2 cellular contexts compared by ENCODE assay signal in the genomic region with DNA sequence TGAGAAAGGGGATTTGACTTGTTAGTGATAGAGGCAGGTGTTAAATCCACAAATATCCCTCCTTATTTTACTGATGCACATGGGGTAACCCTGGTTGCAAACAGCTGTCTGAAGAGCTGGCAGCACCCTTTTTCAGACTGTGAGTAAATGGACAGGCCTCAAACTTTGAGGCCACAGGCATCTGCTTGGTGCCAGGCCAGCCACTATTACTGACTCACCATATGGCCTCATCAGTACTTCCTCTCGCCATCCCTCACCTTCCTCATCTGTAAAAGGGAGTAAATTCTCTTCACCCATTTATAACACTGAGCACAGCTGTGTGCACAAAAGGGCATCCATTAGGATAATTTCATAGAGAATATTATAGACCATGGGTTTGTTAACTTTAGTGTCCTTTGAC.
TF ChIP-seq lines count a peak whose summit lies in the region.

No MANE protein-coding gene starts in this region.

TF ChIP-seq in liver, 16 proteins besides CTCF, POLR2A, EP300 and RAD21 (continued from another document):
- TF ChIP-seq, protein P1, sequence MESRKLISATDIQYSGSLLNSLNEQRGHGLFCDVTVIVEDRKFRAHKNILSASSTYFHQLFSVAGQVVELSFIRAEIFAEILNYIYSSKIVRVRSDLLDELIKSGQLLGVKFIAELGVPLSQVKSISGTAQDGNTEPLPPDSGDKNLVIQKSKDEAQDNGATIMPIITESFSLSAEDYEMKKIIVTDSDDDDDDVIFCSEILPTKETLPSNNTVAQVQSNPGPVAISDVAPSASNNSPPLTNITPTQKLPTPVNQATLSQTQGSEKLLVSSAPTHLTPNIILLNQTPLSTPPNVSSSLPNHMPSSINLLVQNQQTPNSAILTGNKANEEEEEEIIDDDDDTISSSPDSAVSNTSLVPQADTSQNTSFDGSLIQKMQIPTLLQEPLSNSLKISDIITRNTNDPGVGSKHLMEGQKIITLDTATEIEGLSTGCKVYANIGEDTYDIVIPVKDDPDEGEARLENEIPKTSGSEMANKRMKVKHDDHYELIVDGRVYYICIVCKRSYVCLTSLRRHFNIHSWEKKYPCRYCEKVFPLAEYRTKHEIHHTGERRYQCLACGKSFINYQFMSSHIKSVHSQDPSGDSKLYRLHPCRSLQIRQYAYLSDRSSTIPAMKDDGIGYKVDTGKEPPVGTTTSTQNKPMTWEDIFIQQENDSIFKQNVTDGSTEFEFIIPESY (IDR thresholded peaks at IDR 0.05): no peak
- no peak for TF ChIP-seq SP1 (IDR thresholded peaks at IDR 0.05)
- TF ChIP-seq, protein P2, sequence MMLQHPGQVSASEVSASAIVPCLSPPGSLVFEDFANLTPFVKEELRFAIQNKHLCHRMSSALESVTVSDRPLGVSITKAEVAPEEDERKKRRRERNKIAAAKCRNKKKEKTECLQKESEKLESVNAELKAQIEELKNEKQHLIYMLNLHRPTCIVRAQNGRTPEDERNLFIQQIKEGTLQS (IDR thresholded peaks at IDR 0.05): no peak
- no peak for TF ChIP-seq EGR1 (IDR thresholded peaks at IDR 0.05; ENCODE audit: low read depth in 2 of 2)
- no peak for TF ChIP-seq JUND (IDR thresholded peaks at IDR 0.05)
- no peak for TF ChIP-seq GABPA (IDR thresholded peaks at IDR 0.05 in 1 of 2, conservative IDR thresholded peaks at IDR 0.05 in 1 of 2)
- no peak for TF ChIP-seq TAF1 (conservative IDR thresholded peaks at IDR 0.05)
- no peak for TF ChIP-seq RXRA (IDR thresholded peaks at IDR 0.05)
TF ChIP-seq in liver: peak in this region for 0.

TF ChIP-seq in HepG2, 621 proteins besides CTCF, POLR2A, EP300 and RAD21 (continued from another document):
- TF ChIP-seq CHD4 (IDR thresholded peaks at IDR 0.05; ENCODE audit: borderline replicate concordance, low read length) (no peak), SALL1 (CRISPR knock-in tag; IDR thresholded peaks at IDR 0.05) (no peak), ZZZ3 (CRISPR knock-in tag; IDR thresholded peaks at IDR 0.05; ENCODE audit: borderline replicate concordance) (no peak), DNMT3B (CRISPR knock-in tag; conservative IDR thresholded peaks at IDR 0.05) (no peak), ZNF556 (CRISPR knock-in tag; IDR thresholded peaks at IDR 0.05; ENCODE audit: borderline replicate concordance) (no peak), AKAP8 (CRISPR knock-in tag; IDR thresholded peaks at IDR 0.05) (no peak), ZNF562 (CRISPR knock-in tag; IDR thresholded peaks at IDR 0.05; ENCODE audit: borderline replicate concordance) (no peak), RAD51 (IDR thresholded peaks at IDR 0.05; ENCODE audit: borderline replicate concordance) (no peak), ELF4 (CRISPR knock-in tag; IDR thresholded peaks at IDR 0.05; ENCODE audit: borderline replicate concordance) (no peak), ELF3 (CRISPR knock-in tag; IDR thresholded peaks at IDR 0.05) (no peak)
- TF ChIP-seq, protein P3, sequence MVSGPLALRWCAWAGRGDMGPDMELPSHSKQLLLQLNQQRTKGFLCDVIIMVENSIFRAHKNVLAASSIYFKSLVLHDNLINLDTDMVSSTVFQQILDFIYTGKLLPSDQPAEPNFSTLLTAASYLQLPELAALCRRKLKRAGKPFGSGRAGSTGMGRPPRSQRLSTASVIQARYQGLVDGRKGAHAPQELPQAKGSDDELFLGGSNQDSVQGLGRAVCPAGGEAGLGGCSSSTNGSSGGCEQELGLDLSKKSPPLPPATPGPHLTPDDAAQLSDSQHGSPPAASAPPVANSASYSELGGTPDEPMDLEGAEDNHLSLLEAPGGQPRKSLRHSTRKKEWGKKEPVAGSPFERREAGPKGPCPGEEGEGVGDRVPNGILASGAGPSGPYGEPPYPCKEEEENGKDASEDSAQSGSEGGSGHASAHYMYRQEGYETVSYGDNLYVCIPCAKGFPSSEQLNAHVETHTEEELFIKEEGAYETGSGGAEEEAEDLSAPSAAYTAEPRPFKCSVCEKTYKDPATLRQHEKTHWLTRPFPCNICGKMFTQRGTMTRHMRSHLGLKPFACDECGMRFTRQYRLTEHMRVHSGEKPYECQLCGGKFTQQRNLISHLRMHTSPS (CRISPR knock-in tag; IDR thresholded peaks at IDR 0.05; ENCODE audit: low read depth): no peak
- TF ChIP-seq, protein P4, sequence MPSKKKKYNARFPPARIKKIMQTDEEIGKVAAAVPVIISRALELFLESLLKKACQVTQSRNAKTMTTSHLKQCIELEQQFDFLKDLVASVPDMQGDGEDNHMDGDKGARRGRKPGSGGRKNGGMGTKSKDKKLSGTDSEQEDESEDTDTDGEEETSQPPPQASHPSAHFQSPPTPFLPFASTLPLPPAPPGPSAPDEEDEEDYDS (CRISPR knock-in tag; IDR thresholded peaks at IDR 0.05): no peak
- TF ChIP-seq, protein P5, sequence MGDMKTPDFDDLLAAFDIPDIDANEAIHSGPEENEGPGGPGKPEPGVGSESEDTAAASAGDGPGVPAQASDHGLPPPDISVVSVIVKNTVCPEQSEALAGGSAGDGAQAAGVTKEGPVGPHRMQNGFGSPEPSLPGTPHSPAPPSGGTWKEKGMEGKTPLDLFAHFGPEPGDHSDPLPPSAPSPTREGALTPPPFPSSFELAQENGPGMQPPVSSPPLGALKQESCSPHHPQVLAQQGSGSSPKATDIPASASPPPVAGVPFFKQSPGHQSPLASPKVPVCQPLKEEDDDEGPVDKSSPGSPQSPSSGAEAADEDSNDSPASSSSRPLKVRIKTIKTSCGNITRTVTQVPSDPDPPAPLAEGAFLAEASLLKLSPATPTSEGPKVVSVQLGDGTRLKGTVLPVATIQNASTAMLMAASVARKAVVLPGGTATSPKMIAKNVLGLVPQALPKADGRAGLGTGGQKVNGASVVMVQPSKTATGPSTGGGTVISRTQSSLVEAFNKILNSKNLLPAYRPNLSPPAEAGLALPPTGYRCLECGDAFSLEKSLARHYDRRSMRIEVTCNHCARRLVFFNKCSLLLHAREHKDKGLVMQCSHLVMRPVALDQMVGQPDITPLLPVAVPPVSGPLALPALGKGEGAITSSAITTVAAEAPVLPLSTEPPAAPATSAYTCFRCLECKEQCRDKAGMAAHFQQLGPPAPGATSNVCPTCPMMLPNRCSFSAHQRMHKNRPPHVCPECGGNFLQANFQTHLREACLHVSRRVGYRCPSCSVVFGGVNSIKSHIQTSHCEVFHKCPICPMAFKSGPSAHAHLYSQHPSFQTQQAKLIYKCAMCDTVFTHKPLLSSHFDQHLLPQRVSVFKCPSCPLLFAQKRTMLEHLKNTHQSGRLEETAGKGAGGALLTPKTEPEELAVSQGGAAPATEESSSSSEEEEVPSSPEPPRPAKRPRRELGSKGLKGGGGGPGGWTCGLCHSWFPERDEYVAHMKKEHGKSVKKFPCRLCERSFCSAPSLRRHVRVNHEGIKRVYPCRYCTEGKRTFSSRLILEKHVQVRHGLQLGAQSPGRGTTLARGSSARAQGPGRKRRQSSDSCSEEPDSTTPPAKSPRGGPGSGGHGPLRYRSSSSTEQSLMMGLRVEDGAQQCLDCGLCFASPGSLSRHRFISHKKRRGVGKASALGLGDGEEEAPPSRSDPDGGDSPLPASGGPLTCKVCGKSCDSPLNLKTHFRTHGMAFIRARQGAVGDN (CRISPR knock-in tag; IDR thresholded peaks at IDR 0.05): no peak
- TF ChIP-seq, protein P6, sequence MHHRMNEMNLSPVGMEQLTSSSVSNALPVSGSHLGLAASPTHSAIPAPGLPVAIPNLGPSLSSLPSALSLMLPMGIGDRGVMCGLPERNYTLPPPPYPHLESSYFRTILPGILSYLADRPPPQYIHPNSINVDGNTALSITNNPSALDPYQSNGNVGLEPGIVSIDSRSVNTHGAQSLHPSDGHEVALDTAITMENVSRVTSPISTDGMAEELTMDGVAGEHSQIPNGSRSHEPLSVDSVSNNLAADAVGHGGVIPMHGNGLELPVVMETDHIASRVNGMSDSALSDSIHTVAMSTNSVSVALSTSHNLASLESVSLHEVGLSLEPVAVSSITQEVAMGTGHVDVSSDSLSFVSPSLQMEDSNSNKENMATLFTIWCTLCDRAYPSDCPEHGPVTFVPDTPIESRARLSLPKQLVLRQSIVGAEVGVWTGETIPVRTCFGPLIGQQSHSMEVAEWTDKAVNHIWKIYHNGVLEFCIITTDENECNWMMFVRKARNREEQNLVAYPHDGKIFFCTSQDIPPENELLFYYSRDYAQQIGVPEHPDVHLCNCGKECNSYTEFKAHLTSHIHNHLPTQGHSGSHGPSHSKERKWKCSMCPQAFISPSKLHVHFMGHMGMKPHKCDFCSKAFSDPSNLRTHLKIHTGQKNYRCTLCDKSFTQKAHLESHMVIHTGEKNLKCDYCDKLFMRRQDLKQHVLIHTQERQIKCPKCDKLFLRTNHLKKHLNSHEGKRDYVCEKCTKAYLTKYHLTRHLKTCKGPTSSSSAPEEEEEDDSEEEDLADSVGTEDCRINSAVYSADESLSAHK (CRISPR knock-in tag; IDR thresholded peaks at IDR 0.05; ENCODE audit: borderline replicate concordance): no peak
TF ChIP-seq in HepG2: peak in this region for 0.
